ENCODE assay signal across 18 cellular contexts in genomic region chr6:158517038-158517437, GRCh38. TPM values are rescaled to one million over a fixed set of nuclear protein-coding genes. Genes with fewer than 3 reads are reported as not detected.
DNase-seq lines count a peak whose midpoint lies in the region; ATAC-seq, FAIRE-seq and TF ChIP-seq lines count a peak whose summit lies in the region.
"Had no signal": no experiment of that assay in that cellular context is flagged by ENCODE, and none has a peak within 500 bp of the region (broad histone marks: within the 10 kb centered on the region; RNA-seq: fewer than 3 reads in every experiment).

No MANE protein-coding gene starts in this region.

- POLR2A ChIA-PET in GM12878 (lab: Charles Lee), result no interaction called here

- TF ChIP-seq RAD21 in GM12878 (IDR thresholded peaks at IDR 0.05; ENCODE audit: insufficient read depth, low read depth, low read length), result no peak

- H3K27ac ChIP-seq in GM12878 (ENCODE audit: control insufficient read depth, insufficient read depth), result no peak overlapping the region
- H3K27ac ChIP-seq: 22Rv1 had no signal

- ATAC-seq in GM12878 (no peak), GM21526 (IDR thresholded peaks at IDR 0.05; ENCODE audit: low FRiP score, unreplicated experiment) (no peak), GM19455 (IDR thresholded peaks at IDR 0.05; ENCODE audit: unreplicated experiment) (no peak)

- BruUV-seq in GM12878 (replicated peaks; lab: Mats Ljungman, UMichigan), result no TSS peak

- H3K9me3 Mint-ChIP-seq in T-helper 2 cell treated with Interferon-gamma antibody and Interleukin-4, amounts not matched to agents 5 μg/mL and 100 μg/mL, for 36 hours, result no peaks in the 10 kb centered on the region
- H3K9me3 Mint-ChIP-seq in activated naive CD4-positive, alpha-beta T cell treated with anti-CD3 and anti-CD28 coated beads for 36 hours, result no peaks in the 10 kb centered on the region
- H3K9me3 Mint-ChIP-seq: CD4-positive, CD25-positive, alpha-beta regulatory T cell; HFFc6 had no signal

- no peaks in the 10 kb centered on the region for H3K27me3 ChIP-seq in GM12878 (replicated peaks in 1 of 2; ENCODE audit: control insufficient read depth in 2 of 2, insufficient read depth in 2 of 2, low read length in 1 of 2)

- CTCF ChIA-PET in GM12878 (lab: Yijun Ruan, JAX), result interaction anchor here (1.4 to 1.6 kb wide), 2 partner anchors 296 to 303 kb away, joined by 6 to 7 read pairs; no protein-coding TSS in a partner anchor
- CTCF ChIA-PET in activated naive CD4-positive, alpha-beta T cell treated with anti-CD3 and anti-CD28 coated beads for 36 hours (lab: Charles Lee), result no interaction called here

- no peaks in the 10 kb centered on the region for H3K79me2 ChIP-seq in GM12878 (ENCODE audit: control insufficient read depth, insufficient read depth, low read length)

- no peak overlapping the region for H3K4me2 ChIP-seq in GM12878 (ENCODE audit: control insufficient read depth, insufficient read depth)

- no peak overlapping the region for H3K9ac ChIP-seq in GM12878 (ENCODE audit: control insufficient read depth, insufficient read depth, low read length)

- H3K36me3 Mint-ChIP-seq in T-helper 2 cell treated with Interferon-gamma antibody and Interleukin-4, amounts not matched to agents 5 μg/mL and 100 μg/mL, for 36 hours (ENCODE audit: low read depth), result no peaks in the 10 kb centered on the region
- no peaks in the 10 kb centered on the region for H3K36me3 Mint-ChIP-seq in activated naive CD4-positive, alpha-beta T cell treated with anti-CD3 and anti-CD28 coated beads for 36 hours (ENCODE audit: low read depth)
- H3K36me3 Mint-ChIP-seq: CD4-positive, CD25-positive, alpha-beta regulatory T cell had no signal

- no peaks in the 10 kb centered on the region for H3K9me3 ChIP-seq in GM12878 (replicated peaks; ENCODE audit: control insufficient read depth, insufficient read depth, low read length)
- H3K9me3 ChIP-seq: HAP-1 had no signal

- no peak for TF ChIP-seq CTCF in GM12878 (IDR thresholded peaks at IDR 0.05 in 2 of 3, conservative IDR thresholded peaks at IDR 0.05 in 1 of 3; ENCODE audit: control insufficient read depth in 2 of 3, extremely low read depth in 1 of 3, insufficient read depth in 1 of 3, low read depth in 3 of 3, low read length in 3 of 3)

- H3K4me1 Mint-ChIP-seq in T-helper 2 cell treated with Interferon-gamma antibody and Interleukin-4, amounts not matched to agents 5 μg/mL and 100 μg/mL, for 36 hours (ENCODE audit: low read depth), result peaks cover 35% of the 10 kb centered on the region
- peaks cover 38% of the 10 kb centered on the region for H3K4me1 Mint-ChIP-seq in activated naive CD4-positive, alpha-beta T cell treated with anti-CD3 and anti-CD28 coated beads for 36 hours (ENCODE audit: low read depth)

- TF ChIP-seq EP300 in GM12878 (IDR thresholded peaks at IDR 0.05; ENCODE audit: borderline replicate concordance in 1 of 2, control insufficient read depth in 1 of 2, low read depth in 2 of 2, low read length in 2 of 2), result no peak

- TF ChIP-seq POLR2A in GM12892 (IDR thresholded peaks at IDR 0.05; ENCODE audit: low read depth, low read length) (no peak), GM12878 (IDR thresholded peaks at IDR 0.05; ENCODE audit: low read depth, low read length) (no peak)

- peak; percentile 9 for FAIRE-seq in GM12892 (lab: Jason Lieb, UNC)
- FAIRE-seq in GM12878 (lab: Jason Lieb, UNC), result no peak
- FAIRE-seq: G401.6 had no signal

- DNase-seq in T-helper 2 cell treated with Interferon-gamma antibody and Interleukin-4, amounts not matched to agents 5 μg/mL and 100 μg/mL, for 36 hours (ENCODE audit: low spot score), result no peak
- DNase-seq in T-helper 2 cell, result no peak
- DNase-seq in GM12892 (ENCODE audit: insufficient read length), result no peak
- no peak for DNase-seq in GM12878 (ENCODE audit: low read depth, low spot score)
- peak; percentile 60 for DNase-seq in mesenteric fat pad (ENCODE audit: low spot score)
- DNase-seq in activated naive CD4-positive, alpha-beta T cell treated with anti-CD3 and anti-CD28 coated beads for 36 hours, result no peak
- DNase-seq: CD4-positive, CD25-positive, alpha-beta regulatory T cell; DMS79; EL; GOT3; HFFc6; IMR-90; KBM-7 had no signal

- SMC1A ChIA-PET in GM12878 (lab: Charles Lee; ENCODE audit: uncharacterized antibody, unreplicated experiment), result interaction anchor here (0.9 to 1.3 kb wide), 4 partner anchors 40 to 298 kb away, joined by 3 to 4 read pairs (median 4); no protein-coding TSS in a partner anchor

- no peaks in the 10 kb centered on the region for H4K20me1 ChIP-seq in GM12878 (ENCODE audit: control insufficient read depth, insufficient read depth)

- no peak overlapping the region for H3K27ac Mint-ChIP-seq in T-helper 2 cell treated with Interferon-gamma antibody and Interleukin-4, amounts not matched to agents 5 μg/mL and 100 μg/mL, for 36 hours
- H3K27ac Mint-ChIP-seq in activated naive CD4-positive, alpha-beta T cell treated with anti-CD3 and anti-CD28 coated beads for 36 hours, result no peak overlapping the region
- H3K27ac Mint-ChIP-seq: CD4-positive, CD25-positive, alpha-beta regulatory T cell had no signal

- H3K4me3 ChIP-seq in GM12878, result no peak overlapping the region
- H3K4me3 ChIP-seq: HAP-1 had no signal

- H3K4me1 ChIP-seq in GM12878 (ENCODE audit: control insufficient read depth, insufficient read depth, low read length), result peaks cover 13% of the 10 kb centered on the region

- H3K27me3 Mint-ChIP-seq in T-helper 2 cell treated with Interferon-gamma antibody and Interleukin-4, amounts not matched to agents 5 μg/mL and 100 μg/mL, for 36 hours (ENCODE audit: low read depth), result peaks cover 16% of the 10 kb centered on the region
- peaks cover 12% of the 10 kb centered on the region for H3K27me3 Mint-ChIP-seq in activated naive CD4-positive, alpha-beta T cell treated with anti-CD3 and anti-CD28 coated beads for 36 hours (ENCODE audit: low read depth)

- H2AFZ ChIP-seq in GM12878 (ENCODE audit: control insufficient read depth, low read depth, low read length), result no peak overlapping the region

- in situ Hi-C loops in GM12878 (cut with MboI), result loop anchor here (5.0 kb wide), 1 partner anchor 290 kb away; no protein-coding TSS in a partner anchor

- RAD21 ChIA-PET in GM12878 (lab: Charles Lee; ENCODE audit: unreplicated experiment), result interaction anchor here (0.6 to 1.3 kb wide), 3 partner anchors 40 to 296 kb away, joined by 3 to 4 read pairs (median 4); no protein-coding TSS in a partner anchor

- intact Hi-C loops in GM12878 (cut with micrococcal nuclease; ENCODE audit: unreplicated experiment), result loop anchor here (5.0 kb wide), 1 partner anchor 45 kb away; the partner anchor contains the start of gene TMEM181
- intact Hi-C loops in activated naive CD4-positive, alpha-beta T cell treated with anti-CD3 and anti-CD28 coated beads for 36 hours (cut with micrococcal nuclease), result no loop called here

- peak overlapping the region; percentile 18 for H3K4me3 Mint-ChIP-seq in T-helper 2 cell treated with Interferon-gamma antibody and Interleukin-4, amounts not matched to agents 5 μg/mL and 100 μg/mL, for 36 hours
- H3K4me3 Mint-ChIP-seq in activated naive CD4-positive, alpha-beta T cell treated with anti-CD3 and anti-CD28 coated beads for 36 hours, result no peak overlapping the region

- WGBS in GM12878 (ENCODE audit: insufficient coverage, insufficient replicate concordance, low lambda C conversion rate, missing lambda C conversion rate), result 33% methylated on average over 8 of the region's 8 CpGs

- no peaks in the 10 kb centered on the region for H3K36me3 ChIP-seq in GM12878 (ENCODE audit: control insufficient read depth in 2 of 2, insufficient read depth in 2 of 2, low read length in 1 of 2)
- H3K36me3 ChIP-seq: HAP-1 had no signal

TF ChIP-seq in GM12878, 131 proteins besides CTCF, POLR2A, EP300 and RAD21 (continues in another document):
- TF ChIP-seq MLLT1 (IDR thresholded peaks at IDR 0.05) (0 out of 2 replicates have a peak, but pooled peaks have one; percentile 21), IKZF2 (IDR thresholded peaks at IDR 0.05) (no peak)

RNA-seq across cellular contexts. Expression of gene TMEM181, which starts 42.9 kb away (rescaled TPM):
- polyA plus RNA-seq in GM12892 (2012; ENCODE audit: missing spikeins), result 6.9 TPM
- 30.3 TPM in 2 replicates for total RNA-seq in GM12878 (2013; cell fraction: nucleolus; rRNA removed)
- total RNA-seq in GM12878 (2014; rRNA removed) (5.2 and 5.5 TPM in 2 replicates), GM12878 (2014; rRNA removed; fragmentation: Illumina TruSeq; extraction: Trizol) (5.8 and 5.9 TPM in 2 replicates), GM12878 (2021) (4.5 and 5.3 TPM in 2 replicates), mesenteric fat pad (27.3 TPM)
- 2.5 TPM for polyA plus RNA-seq in GM12878 (2011; ENCODE audit: low read depth)
- polyA plus RNA-seq in GM12878 (2011; rRNA removed) (7.9 and 9.2 TPM in 2 replicates), GM12878 (2014; fragmentation: Illumina TruSeq; extraction: Trizol) (7.2 and 8.1 TPM in 2 replicates), GM12878 (2014; fragmentation: Nextera tagmentation; extraction: Ambion mirVana) (1 to 10 TPM; 1.5 to 2.3 TPM), GM12878 (2014; rRNA removed) (5.6 and 5.8 TPM in 2 replicates), GM12878 (2016; fragmentation: Nextera tagmentation; extraction: Ambion mirVana) (1 to 10 TPM; 3.2 to 3.9 TPM)
- 3.8 and 4.0 TPM in 2 replicates for polyA plus RNA-seq in GM12878 (2011; cell fraction: cytosol; rRNA removed)
- 8.1 and 10.7 TPM in 2 replicates for polyA plus RNA-seq in GM12878 (2011; cell fraction: nucleus; rRNA removed)
- polyA plus RNA-seq in GM12878 (2012), result 3.2 and 3.4 TPM in 2 replicates
- polyA minus RNA-seq in GM12878 (2011; rRNA and poly(A)+ RNA removed), result 6.2 and 8.4 TPM in 2 replicates
- 3.1 and 3.6 TPM in 2 replicates for polyA minus RNA-seq in GM12878 (2011; cell fraction: cytosol; rRNA and poly(A)+ RNA removed)
- 2.9 and 3.5 TPM in 2 replicates for polyA minus RNA-seq in GM12878 (2011; cell fraction: nucleus; rRNA and poly(A)+ RNA removed)
- total RNA-seq in activated naive CD4-positive, alpha-beta T cell treated with anti-CD3 and anti-CD28 coated beads for 36 hours, result 1 to 10 TPM; 8.3 to 8.6 TPM
